Comparison of ENCODE assay signal across 8 cellular contexts in genomic region chrY:18608205-18608604, GRCh38.
A peak's percentile ranks its signal among the peaks of the same experiment; 100 is the strongest.
DNase-seq lines count a peak whose midpoint lies in the region; ATAC-seq, FAIRE-seq and TF ChIP-seq lines count a peak whose summit lies in the region.
"Not testable (repeated sequence)": the region's sequence is repeated elsewhere in the genome, so short reads cannot be mapped to it uniquely, and the experiment has no call there.

No MANE protein-coding gene starts in this region.

- H3K4me1 Mint-ChIP-seq in WTC11: not testable (repeated sequence)

- TF ChIP-seq CTCF in A549 (IDR thresholded peaks at IDR 0.05); WTC11 (IDR thresholded peaks at IDR 0.05); foreskin keratinocyte (conservative IDR thresholded peaks at IDR 0.05); upper lobe of right lung (IDR thresholded peaks at IDR 0.05): not testable (repeated sequence)

- H3K36me3 ChIP-seq in upper lobe of right lung: not testable (repeated sequence)

- peak in 1 of 2 experiments; percentile 46; a peak in 3 of 6 replicates for ATAC-seq in A549
- peak; percentile 77 for ATAC-seq in WTC11
- ATAC-seq in foreskin keratinocyte: peak; percentile 31
- peak; percentile 47 for ATAC-seq in left lobe of liver
- ATAC-seq in upper lobe of right lung: peak; percentile 59

- DNase-seq in A549 (ENCODE audit: low read depth in 1 of 2, low spot score in 1 of 2); GM12891 (ENCODE audit: insufficient read length, low spot score); GM19239 (ENCODE audit: insufficient read length, low spot score); RCC 7860 (ENCODE audit: low spot score); WTC11 (ENCODE audit: low spot score); foreskin keratinocyte; left lobe of liver (ENCODE audit: low spot score); upper lobe of right lung: not testable (repeated sequence)

- intact Hi-C loops in upper lobe of right lung (cut with DNase I): not testable (repeated sequence)

- POLR2A ChIA-PET in A549 (lab: Yijun Ruan, JAX); WTC11 (lab: Charles Lee): not testable (repeated sequence)

- peak; percentile 46 for FAIRE-seq in A549 (lab: Jason Lieb, UNC)
- FAIRE-seq in GM12891 (lab: Jason Lieb, UNC): peak; percentile 91
- FAIRE-seq in GM19239 (lab: Jason Lieb, UNC): peak; percentile 57
- FAIRE-seq in RCC 7860 (lab: Jason Lieb, UNC): peak; percentile 93

- H3K9me3 ChIP-seq in A549, upper lobe of right lung: not testable (repeated sequence)

- H3K27me3 ChIP-seq in foreskin keratinocyte, upper lobe of right lung: not testable (repeated sequence)

- not testable (repeated sequence) for H3K36me3 Mint-ChIP-seq in WTC11

- not testable (repeated sequence) for H3K27me3 Mint-ChIP-seq in WTC11 (ENCODE audit: low read depth)

- not testable (repeated sequence) for TF ChIP-seq EP300 in A549 (IDR thresholded peaks at IDR 0.05)

- H3K27ac ChIP-seq in A549, foreskin keratinocyte, upper lobe of right lung: not testable (repeated sequence)

- no CpG with 5 or more reads among the region's 4 CpGs for WGBS in A549 (ENCODE audit: missing lambda C conversion rate)

- CTCF ChIA-PET in A549 (lab: Yijun Ruan, JAX); WTC11 (lab: Charles Lee): not testable (repeated sequence)

- not testable (repeated sequence) for H3K4me1 ChIP-seq in A549, foreskin keratinocyte, upper lobe of right lung

- not testable (repeated sequence) for H3K4me3 ChIP-seq in A549, upper lobe of right lung

- H3K4me3 Mint-ChIP-seq in WTC11: not testable (repeated sequence)

- TF ChIP-seq POLR2A in A549 (IDR thresholded peaks at IDR 0.05; ENCODE audit: low read length); GM12891 (IDR thresholded peaks at IDR 0.05; ENCODE audit: low read depth, low read length): not testable (repeated sequence)

- H3K9me3 Mint-ChIP-seq in WTC11: not testable (repeated sequence)

- not testable (repeated sequence) for TF ChIP-seq RAD21 in A549 (conservative IDR thresholded peaks at IDR 0.05 in 1 of 2, IDR thresholded peaks at IDR 0.05 in 1 of 2)

- H3K27ac Mint-ChIP-seq in WTC11: not testable (repeated sequence)

- not testable (repeated sequence) for H3K4me2 ChIP-seq in A549
